Comparison of ENCODE assay signal across 8 cellular contexts in genomic region chr21:34885125-34885524, GRCh38.
A peak's percentile ranks its signal among the peaks of the same experiment; 100 is the strongest.
DNase-seq lines count a peak whose midpoint lies in the region; ATAC-seq and TF ChIP-seq lines count a peak whose summit lies in the region.

No MANE protein-coding gene starts in this region.

- no peak overlapping the region for H2BK120ac ChIP-seq in neuronal stem cell (ENCODE audit: low read depth, low read length)

- H3K4me3 ChIP-seq in CD8-positive, alpha-beta memory T cell (ENCODE audit: low read length) = no peak overlapping the region
- peak overlapping the region; percentile 61 to 94 for H3K4me3 ChIP-seq in cardiac fibroblast (replicated peaks in 1 of 2; ENCODE audit: low read depth in 2 of 2, low read length in 2 of 2)
- H3K4me3 ChIP-seq in naive thymus-derived CD4-positive, alpha-beta T cell (ENCODE audit: low read length) = no peak overlapping the region
- no peak overlapping the region for H3K4me3 ChIP-seq in neuronal stem cell (ENCODE audit: low read length in 2 of 2)

- H3K9ac ChIP-seq in neuronal stem cell (ENCODE audit: low read depth, low read length, poor library complexity) = no peak overlapping the region

- peaks cover 0 to 7% of the 10 kb centered on the region in 2 donors for H3K27me3 Mint-ChIP-seq in CD8-positive, alpha-beta memory T cell
- peaks cover 0 to 5% (median 0%) of the 10 kb centered on the region in 5 donors for H3K27me3 Mint-ChIP-seq in naive thymus-derived CD4-positive, alpha-beta T cell

- peaks cover 13% of the 10 kb centered on the region for H3K36me3 ChIP-seq in CD8-positive, alpha-beta memory T cell (ENCODE audit: insufficient read depth, low read length)
- H3K36me3 ChIP-seq in naive thymus-derived CD4-positive, alpha-beta T cell (ENCODE audit: control insufficient read depth in 2 of 3, insufficient read depth in 3 of 3, low read length in 3 of 3) = peaks cover 0 to 8% (median 4%) of the 10 kb centered on the region in 3 experiments
- no peaks in the 10 kb centered on the region for H3K36me3 ChIP-seq in neuronal stem cell (replicated peaks in 1 of 2; ENCODE audit: control insufficient read depth in 2 of 2, insufficient read depth in 2 of 2, low read length in 2 of 2)

- no peak overlapping the region for H3K18ac ChIP-seq in neuronal stem cell (ENCODE audit: low read length)

- H2BK12ac ChIP-seq in neuronal stem cell (ENCODE audit: low read length) = no peak overlapping the region

- peak overlapping the region; percentile 23 to 99 (median 68) for H3K4me3 Mint-ChIP-seq in CD8-positive, alpha-beta memory T cell
- H3K4me3 Mint-ChIP-seq in naive thymus-derived CD4-positive, alpha-beta T cell = peak overlapping the region in 7 of 10 donors; percentile 21 to 100 (median 94)

- no peaks in the 10 kb centered on the region for H3K79me1 ChIP-seq in neuronal stem cell (ENCODE audit: low read depth, low read length)

- no peak overlapping the region for H3K4me2 ChIP-seq in neuronal stem cell (ENCODE audit: insufficient read depth, low read length, poor library complexity, severe bottlenecking)

- H3K23ac ChIP-seq in neuronal stem cell (ENCODE audit: low read depth, low read length, poor library complexity) = no peak overlapping the region

- H3K36me3 Mint-ChIP-seq in CD8-positive, alpha-beta memory T cell = peaks cover 0 to 36% (median 5%) of the 10 kb centered on the region in 3 donors
- H3K36me3 Mint-ChIP-seq in naive thymus-derived CD4-positive, alpha-beta T cell = peaks cover under 1 to 16% (median 8%) of the 10 kb centered on the region in 5 donors

- H3K4ac ChIP-seq in neuronal stem cell (ENCODE audit: low read length) = no peak overlapping the region

- H3K4me1 Mint-ChIP-seq in CD8-positive, alpha-beta memory T cell = peaks cover 54 to 74% (median 69%) of the 10 kb centered on the region in 3 donors
- H3K4me1 Mint-ChIP-seq in naive thymus-derived CD4-positive, alpha-beta T cell = peaks cover 31 to 69% (median 60%) of the 10 kb centered on the region in 7 donors

- CTCF ChIA-PET in CD8-positive, alpha-beta memory T cell (lab: Charles Lee) = interaction anchor here (1.4 to 5.6 kb wide), 2 partner anchors 19 to 165 kb away, joined by 3 to 83 read pairs; partner anchors contain the start of gene RUNX1
- CTCF ChIA-PET in naive thymus-derived CD4-positive, alpha-beta T cell (lab: Charles Lee) = interaction anchor here (0.6 to 8.7 kb wide), 4 partner anchors 8 to 954 kb away, joined by 3 to 71 read pairs (median 6); partner anchors contain the start of gene RUNX1

- WGBS in neuronal stem cell (ENCODE audit: extremely low coverage in 2 of 2, insufficient read length in 2 of 2, insufficient replicate concordance in 1 of 2), 2 donors = no CpG with 5 or more reads among the region's 6 CpGs

- no peak overlapping the region for H4K8ac ChIP-seq in neuronal stem cell (ENCODE audit: low read depth, low read length)

- H2AFZ ChIP-seq in neuronal stem cell (ENCODE audit: low read length) = no peak overlapping the region

- no peaks in the 10 kb centered on the region for H3K27me3 ChIP-seq in CD8-positive, alpha-beta memory T cell (ENCODE audit: insufficient read depth, low read length, poor library complexity, severe bottlenecking)
- no peaks in the 10 kb centered on the region for H3K27me3 ChIP-seq in naive thymus-derived CD4-positive, alpha-beta T cell (ENCODE audit: control insufficient read depth in 2 of 2, insufficient read depth in 2 of 2, low read length in 2 of 2)
- H3K27me3 ChIP-seq in neuronal stem cell (ENCODE audit: control insufficient read depth in 3 of 3, insufficient read depth in 3 of 3, low read depth in 1 of 3, low read length in 3 of 3) = peaks cover 12 to 86% (median 45%) of the 10 kb centered on the region in 3 experiments

- peak overlapping the region in 5 of 8 donors; percentile 22 to 98 (median 66) for H3K27ac Mint-ChIP-seq in CD8-positive, alpha-beta memory T cell
- H3K27ac Mint-ChIP-seq in naive thymus-derived CD4-positive, alpha-beta T cell = peak overlapping the region in 5 of 9 donors; percentile 16 to 72 (median 47)

- no peak overlapping the region for H3K14ac ChIP-seq in neuronal stem cell (ENCODE audit: low read length)

- H2BK5ac ChIP-seq in neuronal stem cell (ENCODE audit: low read length) = no peak overlapping the region

- POLR2A ChIA-PET in CD8-positive, alpha-beta memory T cell (lab: Charles Lee) = no interaction called here
- POLR2A ChIA-PET in naive thymus-derived CD4-positive, alpha-beta T cell (lab: Charles Lee) = interaction anchor here (0.8 to 1.9 kb wide), 4 partner anchors 48 to 168 kb away, joined by 5 to 7 read pairs (median 5); no protein-coding TSS in a partner anchor

- H3K9me3 Mint-ChIP-seq in CD8-positive, alpha-beta memory T cell = no peaks in the 10 kb centered on the region
- peaks cover 0 to 3% (median 0%) of the 10 kb centered on the region in 11 donors for H3K9me3 Mint-ChIP-seq in naive thymus-derived CD4-positive, alpha-beta T cell

- H3K4me1 ChIP-seq in CD8-positive, alpha-beta memory T cell (ENCODE audit: insufficient read depth, low read length) = peaks cover 59% of the 10 kb centered on the region
- H3K4me1 ChIP-seq in naive thymus-derived CD4-positive, alpha-beta T cell (ENCODE audit: control insufficient read depth in 2 of 2, insufficient read depth in 2 of 2, low read length in 2 of 2) = peaks cover 13 to 32% of the 10 kb centered on the region in 2 donors
- peaks cover 2 to 3% of the 10 kb centered on the region in 2 donors for H3K4me1 ChIP-seq in neuronal stem cell (ENCODE audit: control insufficient read depth in 2 of 2, insufficient read depth in 1 of 2, low read depth in 1 of 2, low read length in 2 of 2)

- H2BK15ac ChIP-seq in neuronal stem cell (ENCODE audit: low read length) = no peak overlapping the region

- no peaks in the 10 kb centered on the region for H3K9me3 ChIP-seq in CD8-positive, alpha-beta memory T cell (ENCODE audit: low read length)
- H3K9me3 ChIP-seq in naive thymus-derived CD4-positive, alpha-beta T cell (ENCODE audit: control insufficient read depth in 2 of 3, low read length in 3 of 3) = no peaks in the 10 kb centered on the region
- no peaks in the 10 kb centered on the region for H3K9me3 ChIP-seq in neuronal stem cell (replicated peaks in 1 of 2; ENCODE audit: control insufficient read depth in 2 of 2, insufficient read depth in 1 of 2, low read depth in 1 of 2, low read length in 2 of 2)

- ATAC-seq in naive thymus-derived CD4-positive, alpha-beta T cell = no peak
- no peak for ATAC-seq in HG03432 (IDR thresholded peaks at IDR 0.05; ENCODE audit: unreplicated experiment)

- DNase-seq in CD8-positive, alpha-beta memory T cell = no peak
- peak; percentile 56 for DNase-seq in M059J (ENCODE audit: low read depth)
- DNase-seq in cardiac fibroblast (ENCODE audit: low read depth in 2 of 2) = no peak
- DNase-seq in naive thymus-derived CD4-positive, alpha-beta T cell = no peak
- no peak for DNase-seq in DMS 273 (lab: John Stamatoyannopoulos, UW; ENCODE audit: unreplicated experiment)
- no peak for DNase-seq in NCI-H2227 (lab: John Stamatoyannopoulos, UW; ENCODE audit: unreplicated experiment)
- DNase-seq in neuronal stem cell (ENCODE audit: low spot score) = no peak

- intact Hi-C loops in naive thymus-derived CD4-positive, alpha-beta T cell (cut with micrococcal nuclease) = loop anchor here (5.0 to 10.0 kb wide), 8 partner anchors 83 to 1247 kb away; partner anchors contain the start of genes CRYZL1 (in 1 of the 2) and ITSN1 (in 1 of the 2)

- no peak overlapping the region for H2AK5ac ChIP-seq in neuronal stem cell (ENCODE audit: low read depth, low read length)

- peak overlapping the region; percentile 54 for H3K27ac ChIP-seq in CD8-positive, alpha-beta memory T cell (ENCODE audit: low read depth, low read length)
- H3K27ac ChIP-seq in naive thymus-derived CD4-positive, alpha-beta T cell (ENCODE audit: low read depth, low read length) = no peak overlapping the region
- H3K27ac ChIP-seq in neuronal stem cell (replicated peaks; ENCODE audit: low read length) = no peak overlapping the region

- TF ChIP-seq CTCF in cardiac fibroblast (IDR thresholded peaks at IDR 0.05; ENCODE audit: low read depth, low read length) = no peak

- H4K91ac ChIP-seq in neuronal stem cell (ENCODE audit: low read depth, low read length, poor library complexity) = no peak overlapping the region

Comparison
In these comparisons a context has a peak if more than half of its experiments do, and no peak if none do; other contexts are left out.
1. H3K4me3 ChIP-seq: peak in cardiac fibroblast (2 of 2); none in CD8-positive, alpha-beta memory T cell (single experiment), naive thymus-derived CD4-positive, alpha-beta T cell (single experiment) and neuronal stem cell (0 of 2).